8 cellular contexts compared by ENCODE assay signal in the genomic region with DNA sequence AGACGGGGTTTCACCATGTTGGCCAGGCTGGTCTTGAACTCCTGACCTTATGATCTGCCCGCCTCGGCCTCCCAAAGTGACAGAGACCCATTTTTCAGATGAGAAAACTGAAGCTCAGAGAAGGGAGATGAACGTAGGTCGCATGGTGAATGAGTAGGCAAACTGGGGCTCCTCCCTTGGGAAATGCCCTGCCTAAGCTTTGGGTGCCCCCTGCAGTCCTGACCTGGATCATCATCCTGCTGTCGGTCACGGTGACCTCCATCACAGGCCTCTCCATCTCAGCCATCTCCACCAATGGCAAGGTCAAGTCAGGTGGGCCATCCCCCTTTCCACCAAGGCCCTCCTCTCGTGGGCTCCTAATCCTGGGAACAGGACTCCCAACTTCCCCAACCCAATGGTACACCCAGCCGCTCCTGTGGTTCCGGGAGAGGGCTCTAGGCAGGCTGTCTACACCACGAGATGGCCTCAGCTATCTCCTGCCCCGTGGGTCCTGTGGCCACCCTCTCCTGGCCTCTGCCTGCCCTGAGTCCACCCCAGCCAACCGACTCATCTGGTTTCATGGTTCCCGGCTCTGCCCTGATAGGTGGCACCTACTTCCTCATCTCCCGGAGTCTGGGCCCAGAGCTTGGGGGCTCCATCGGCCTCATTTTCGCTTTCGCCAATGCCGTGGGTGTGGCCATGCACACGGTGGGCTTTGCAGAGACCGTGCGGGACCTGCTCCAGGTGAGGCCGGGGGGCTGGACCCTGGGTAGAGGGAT. TPM values are rescaled to one million over a fixed set of nuclear protein-coding genes. Genes with fewer than 3 reads are reported as not detected.
A peak's percentile ranks its signal among the peaks of the same experiment; 100 is the strongest.
DNase-seq lines count a peak whose midpoint lies in the region; ATAC-seq and TF ChIP-seq lines count a peak whose summit lies in the region.

No MANE protein-coding gene starts in this region.

- H3K9ac ChIP-seq in GM23248 = no peak overlapping the region

- H3K36me3 ChIP-seq in GM23248 (ENCODE audit: low read depth) (no peaks in the 10 kb centered on the region), SJSA1 (no peaks in the 10 kb centered on the region), hepatocyte (replicated peaks; ENCODE audit: insufficient read depth, low read depth) (no peaks in the 10 kb centered on the region), ovary (no peaks in the 10 kb centered on the region)

- H3K4me2 ChIP-seq in GM23248 (ENCODE audit: unreplicated experiment) (no peak overlapping the region), hepatocyte (no peak overlapping the region)

- H3K9me2 ChIP-seq in GM23248 (ENCODE audit: insufficient read depth) = no peaks in the 10 kb centered on the region
- no peaks in the 10 kb centered on the region for H3K9me2 ChIP-seq in hepatocyte (replicated peaks; ENCODE audit: insufficient read depth)

- H3K4me3 ChIP-seq in AG09309 (ENCODE audit: control insufficient read depth, low read depth, low read length) = no peak overlapping the region
- no peak overlapping the region for H3K4me3 ChIP-seq in GM23248
- no peak overlapping the region for H3K4me3 ChIP-seq in SJSA1
- no peak overlapping the region for H3K4me3 ChIP-seq in hepatocyte
- H3K4me3 ChIP-seq in ovary = no peak overlapping the region

- in situ Hi-C loops in GM23248 (cut with MboI) = loop anchor here (10.0 kb wide), 2 partner anchors 85 to 165 kb away; no protein-coding TSS in a partner anchor

- H2AFZ ChIP-seq in GM23248 (no peak overlapping the region), hepatocyte (no peak overlapping the region)

- TF ChIP-seq EP300 in ovary (IDR thresholded peaks at IDR 0.05) = no peak

- no peak for ATAC-seq in HG03159 (IDR thresholded peaks at IDR 0.05; ENCODE audit: unreplicated experiment)
- no peak for ATAC-seq in GM21390 (IDR thresholded peaks at IDR 0.05; ENCODE audit: unreplicated experiment)

- no peak for TF ChIP-seq POLR2A in ovary (IDR thresholded peaks at IDR 0.05)

- intact Hi-C loops in ovary (cut with DNase I) = loop anchor here (5.0 to 10.0 kb wide), 6 partner anchors 65 to 183 kb away; partner anchors contain the start of gene HERPUD1 (in 1 of the 4)

- no peaks in the 10 kb centered on the region for H3K27me3 ChIP-seq in GM23248 (replicated peaks; ENCODE audit: insufficient read depth)
- H3K27me3 ChIP-seq in SJSA1 (replicated peaks) = no peaks in the 10 kb centered on the region
- no peaks in the 10 kb centered on the region for H3K27me3 ChIP-seq in hepatocyte
- H3K27me3 ChIP-seq in ovary = no peaks in the 10 kb centered on the region

- H3K4me1 ChIP-seq in GM23248 (ENCODE audit: insufficient read depth) = 0 out of 2 replicates have a peak, but pooled peaks cover 4% of the 10 kb centered on the region
- H3K4me1 ChIP-seq in SJSA1 (replicated peaks) = 0 out of 2 replicates have a peak, but pooled peaks cover 6% of the 10 kb centered on the region
- no peaks in the 10 kb centered on the region for H3K4me1 ChIP-seq in hepatocyte (ENCODE audit: insufficient read depth)
- H3K4me1 ChIP-seq in ovary (ENCODE audit: insufficient read depth) = peaks cover 2% of the 10 kb centered on the region

- H4K20me1 ChIP-seq in GM23248 (ENCODE audit: insufficient read depth) (no peaks in the 10 kb centered on the region), hepatocyte (ENCODE audit: insufficient read depth, poor library complexity, severe bottlenecking) (no peaks in the 10 kb centered on the region)

- H3K9me3 ChIP-seq in GM23248 (ENCODE audit: low read depth) = no peaks in the 10 kb centered on the region
- no peaks in the 10 kb centered on the region for H3K9me3 ChIP-seq in SJSA1 (replicated peaks)
- H3K9me3 ChIP-seq in hepatocyte (ENCODE audit: low read depth) = no peaks in the 10 kb centered on the region
- H3K9me3 ChIP-seq in ovary = no peaks in the 10 kb centered on the region

- TF ChIP-seq CTCF in AG09309 (IDR thresholded peaks at IDR 0.05; ENCODE audit: control insufficient read depth, insufficient read depth, low read depth, low read length, missing control alignments) (peak; percentile 21), hepatocyte (IDR thresholded peaks at IDR 0.05; ENCODE audit: poor library complexity) (peak; percentile 7), ovary (IDR thresholded peaks at IDR 0.05) (no peak)

- no peaks in the 10 kb centered on the region for H3K79me2 ChIP-seq in GM23248 (ENCODE audit: insufficient read depth)
- no peaks in the 10 kb centered on the region for H3K79me2 ChIP-seq in hepatocyte

- WGBS in GM23248 (ENCODE audit: low coverage in 1 of 2, low lambda C conversion rate in 2 of 2, missing lambda C conversion rate in 2 of 2), 2 experiments = 90 to 92% methylated on average over 23 of the region's 23 CpGs
- WGBS in hepatocyte (ENCODE audit: low lambda C conversion rate, missing lambda C conversion rate) = 89% methylated on average over 23 of the region's 23 CpGs
- WGBS in ovary, 3 donors = 88 to 91% (median 90%) methylated on average over 23 of the region's 23 CpGs

- no peaks in the 10 kb centered on the region for H3F3A ChIP-seq in GM23248 (ENCODE audit: insufficient read depth)

- H3K27ac ChIP-seq in GM23248 = no peak overlapping the region
- no peak overlapping the region for H3K27ac ChIP-seq in SJSA1
- H3K27ac ChIP-seq in hepatocyte = no peak overlapping the region
- no peak overlapping the region for H3K27ac ChIP-seq in ovary

- no peak for DNase-seq in AG09309 (ENCODE audit: low read depth)
- peak; percentile 48 for DNase-seq in GM23248
- peak; percentile 25 to 57 for DNase-seq in SJSA1 (ENCODE audit: low read depth in 1 of 2, low spot score in 2 of 2)
- no peak for DNase-seq in hepatocyte (ENCODE audit: low spot score)
- no peak for DNase-seq in T1000 (lab: John Stamatoyannopoulos, UW)
- no peak for DNase-seq in ovary

RNA-seq across cellular contexts. Expression of gene SLC12A3, which starts 4.7 kb away (rescaled TPM):
- not detected in 2 replicates for total RNA-seq in GM23248 (2014; rRNA removed; shearing (Covaris generic))
- not detected in 2 replicates for polyA plus RNA-seq in GM23248 (2016; fragmentation: Nextera tagmentation; extraction: Ambion mirVana)
- total RNA-seq in SJSA1 (2014; rRNA removed; shearing (Covaris generic)) = not detected in 2 replicates
- total RNA-seq in hepatocyte = not detected in 2 replicates
- not detected in 2 replicates for polyA plus RNA-seq in hepatocyte
- total RNA-seq in ovary = under 1 TPM in 1 of 7 donors, not detected in 6; 0.37 TPM
- under 1 TPM in 1 of 2 donors, not detected in 1; 0.04 TPM for polyA plus RNA-seq in ovary

Comparison
In these comparisons a context has a peak if more than half of its experiments do, and no peak if none do; other contexts are left out.
1. DNase-seq: peak in GM23248 (single experiment) and SJSA1 (2 of 2); none in AG09309 (single experiment), hepatocyte (single experiment), T1000 (single experiment) and ovary (0 of 5).
2. CTCF ChIP-seq: peak in AG09309 (single experiment) and hepatocyte (single experiment); none in ovary (0 of 3).